19 cellular contexts compared by ENCODE assay signal in the genomic region with DNA sequence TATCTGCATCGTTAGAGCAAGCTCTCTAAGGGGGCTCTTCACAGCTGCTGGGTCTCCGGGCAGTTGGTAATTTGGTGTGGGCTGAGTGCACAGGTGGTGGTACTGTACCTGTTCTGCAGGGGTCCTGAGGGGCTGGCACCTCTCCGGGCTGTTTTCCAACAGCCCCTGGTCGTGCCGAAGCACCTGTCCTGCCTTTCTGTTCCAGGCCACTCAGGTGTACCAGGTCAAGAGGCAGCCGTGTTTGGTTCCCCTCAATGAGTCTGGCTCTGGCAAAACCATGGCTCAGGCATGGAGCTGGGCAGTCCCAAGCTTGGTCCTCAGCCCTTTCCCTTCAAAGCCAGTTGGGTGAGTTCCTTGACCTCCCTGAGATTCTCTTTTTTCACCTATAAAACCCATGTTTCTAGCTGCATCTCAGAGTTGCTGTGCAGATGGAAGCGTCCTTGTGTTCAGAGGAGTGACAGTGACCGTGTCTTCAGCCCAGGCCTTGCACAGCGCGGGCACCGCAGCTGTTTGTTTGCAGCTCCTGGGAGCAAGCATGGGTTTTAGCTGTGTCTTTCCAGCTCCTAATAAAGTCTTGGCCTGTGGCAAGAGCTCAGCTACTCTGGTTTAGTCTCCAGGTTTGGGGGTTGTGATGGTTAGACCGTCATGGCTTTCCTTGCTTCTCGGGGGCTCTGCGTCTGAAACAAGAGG.
"Had no signal": no experiment of that assay in that cellular context is flagged by ENCODE, and none has a peak within 500 bp of the region (broad histone marks: within the 10 kb centered on the region; RNA-seq: fewer than 3 reads in every experiment).

No MANE protein-coding gene starts in this region.

- H3K9me3 Mint-ChIP-seq: activated CD4-positive, alpha-beta T cell treated with anti-CD3 and anti-CD28 coated beads, Interleukin-2, amount 10 ng/mL, durations not matched to agents 7 days and 5 days had no signal

- H3K27me3 ChIP-seq: cardiac muscle cell, upper lobe of left lung had no signal

- H3K4me3 ChIP-seq: cardiac muscle cell, lung, skin epidermis, upper lobe of left lung had no signal

- H3K27me3 Mint-ChIP-seq: activated CD4-positive, alpha-beta T cell treated with anti-CD3 and anti-CD28 coated beads, Interleukin-2, amount 10 ng/mL, durations not matched to agents 7 days and 5 days; activated T-cell treated with anti-CD3 and anti-CD28 coated beads, Interleukin-2, amount 50 U/mL, for 24 hours; stimulated activated naive CD8-positive, alpha-beta T cell treated with anti-CD3 and anti-CD28 coated beads, Interleukin-15, Interleukin-2, amounts not matched to agents 100 ng/mL and 50 ng/mL, for 24 hours had no signal

- H3K36me3 ChIP-seq: cardiac muscle cell, upper lobe of left lung had no signal

- H3K4me1 Mint-ChIP-seq: activated CD4-positive, alpha-beta T cell treated with anti-CD3 and anti-CD28 coated beads, Interleukin-2, amount 10 ng/mL, durations not matched to agents 7 days and 5 days; activated naive CD4-positive, alpha-beta T cell treated with anti-CD3 and anti-CD28 coated beads, Interleukin-2, amount 50 U/mL, for 24 hours had no signal

- H3K4me3 Mint-ChIP-seq: activated CD4-positive, alpha-beta T cell treated with anti-CD3 and anti-CD28 coated beads, Interleukin-2, amount 10 ng/mL, durations not matched to agents 7 days and 5 days; activated CD8-positive, alpha-beta T cell treated with anti-CD3 and anti-CD28 coated beads, Interleukin-2, amount 10 ng/mL, durations not matched to agents 7 days and 5 days; activated naive CD4-positive, alpha-beta T cell treated with anti-CD3 and anti-CD28 coated beads, Interleukin-2, amount 50 U/mL, for 24 hours; activated T-cell treated with anti-CD3 and anti-CD28 coated beads, Interleukin-2, amount 50 U/mL, for 24 hours; effector memory CD8-positive, alpha-beta T cell; nephron progenitor cell; stimulated activated naive CD8-positive, alpha-beta T cell treated with anti-CD3 and anti-CD28 coated beads, Interleukin-15, Interleukin-2, amounts not matched to agents 100 ng/mL and 50 ng/mL, for 24 hours; T-helper 1 cell treated with Interleukin-12 subunit alpha and Interleukin-12 subunit beta and Interleukin-4 antibody, amounts not matched to agents 30 μg/mL and 1 μg/mL, for 36 hours had no signal

- H3K27ac ChIP-seq: cardiac muscle cell, upper lobe of left lung had no signal

- H3K4me1 ChIP-seq: upper lobe of left lung had no signal

- ATAC-seq: activated CD4-positive, CD25-positive, alpha-beta regulatory T cell treated with anti-CD3 and anti-CD28 coated beads, Interleukin-2, amount 50 U/mL, for 24 hours; activated CD8-positive, alpha-beta T cell treated with anti-CD3 and anti-CD28 coated beads, Interleukin-2, amount 10 ng/mL, durations not matched to agents 7 days and 5 days; effector memory CD8-positive, alpha-beta T cell; left colon had no signal

- H3K36me3 Mint-ChIP-seq: activated naive CD4-positive, alpha-beta T cell treated with anti-CD3 and anti-CD28 coated beads, Interleukin-2, amount 50 U/mL, for 24 hours had no signal

- FAIRE-seq: islet of Langerhans had no signal

- H3K27ac Mint-ChIP-seq: activated CD4-positive, alpha-beta T cell treated with anti-CD3 and anti-CD28 coated beads, Interleukin-2, amount 10 ng/mL, durations not matched to agents 7 days and 5 days; activated CD8-positive, alpha-beta T cell treated with anti-CD3 and anti-CD28 coated beads, Interleukin-2, amount 10 ng/mL, durations not matched to agents 7 days and 5 days; activated naive CD4-positive, alpha-beta T cell treated with anti-CD3 and anti-CD28 coated beads, Interleukin-2, amount 50 U/mL, for 24 hours; activated T-cell treated with anti-CD3 and anti-CD28 coated beads, Interleukin-2, amount 50 U/mL, for 24 hours; effector memory CD8-positive, alpha-beta T cell; nephron progenitor cell; progenitor cell of endocrine pancreas; stimulated activated naive CD8-positive, alpha-beta T cell treated with anti-CD3 and anti-CD28 coated beads, Interleukin-15, Interleukin-2, amounts not matched to agents 100 ng/mL and 50 ng/mL, for 24 hours; T-helper 1 cell treated with Interleukin-12 subunit alpha and Interleukin-12 subunit beta and Interleukin-4 antibody, amounts not matched to agents 30 μg/mL and 1 μg/mL, for 36 hours had no signal

- DNase-seq: activated CD4-positive, alpha-beta T cell treated with anti-CD3 and anti-CD28 coated beads, Interleukin-2, amount 10 ng/mL, durations not matched to agents 7 days and 5 days; activated CD8-positive, alpha-beta T cell treated with anti-CD3 and anti-CD28 coated beads, Interleukin-2, amount 10 ng/mL, durations not matched to agents 7 days and 5 days; activated T-cell treated with anti-CD3 and anti-CD28 coated beads, Interleukin-2, amount 50 U/mL, for 24 hours; effector memory CD8-positive, alpha-beta T cell; hippocampal formation; left colon; nephron progenitor cell; stimulated activated CD4-positive, alpha-beta T cell treated with anti-CD3 and anti-CD28 coated beads, Interleukin-15, amount 100 ng/mL, for 24 hours; stimulated activated CD4-positive, alpha-beta T cell treated with anti-CD3 and anti-CD28 coated beads, Interleukin-2, amount 100 ng/mL, for 48 hours; upper lobe of left lung had no signal
